2 cellular contexts compared by ENCODE assay signal in genomic region chr20:44477151-44477550, GRCh38.
TF ChIP-seq lines count a peak whose summit lies in the region.

No MANE protein-coding gene starts in this region.

TF ChIP-seq in IMR-90, 13 proteins besides CTCF, POLR2A, EP300 and RAD21:
- TF ChIP-seq CHD1 (IDR thresholded peaks at IDR 0.05; ENCODE audit: low read depth, low read length) (no peak), RCOR1 (IDR thresholded peaks at IDR 0.05; ENCODE audit: insufficient replicate concordance, low read length) (no peak), CEBPB (IDR thresholded peaks at IDR 0.05; ENCODE audit: low read depth, low read length) (no peak), MAZ (IDR thresholded peaks at IDR 0.05; ENCODE audit: borderline replicate concordance, low read depth, low read length) (no peak), MAFK (IDR thresholded peaks at IDR 0.05; ENCODE audit: low read depth, low read length) (no peak), NFE2L2 (IDR thresholded peaks at IDR 0.05; ENCODE audit: low read depth, low read length) (no peak), SMC3 (IDR thresholded peaks at IDR 0.05; ENCODE audit: low read depth, low read length) (no peak), RFX5 (IDR thresholded peaks at IDR 0.05; ENCODE audit: low read depth, low read length) (no peak), MXI1 (IDR thresholded peaks at IDR 0.05; ENCODE audit: borderline replicate concordance, low read depth, low read length) (no peak), ELK1 (IDR thresholded peaks at IDR 0.05; ENCODE audit: borderline replicate concordance, low read depth, low read length) (no peak), FOS (IDR thresholded peaks at IDR 0.05; ENCODE audit: low read depth, low read length) (no peak), BHLHE40 (IDR thresholded peaks at IDR 0.05; ENCODE audit: low read depth, low read length) (no peak)
- TF ChIP-seq, protein P1, sequence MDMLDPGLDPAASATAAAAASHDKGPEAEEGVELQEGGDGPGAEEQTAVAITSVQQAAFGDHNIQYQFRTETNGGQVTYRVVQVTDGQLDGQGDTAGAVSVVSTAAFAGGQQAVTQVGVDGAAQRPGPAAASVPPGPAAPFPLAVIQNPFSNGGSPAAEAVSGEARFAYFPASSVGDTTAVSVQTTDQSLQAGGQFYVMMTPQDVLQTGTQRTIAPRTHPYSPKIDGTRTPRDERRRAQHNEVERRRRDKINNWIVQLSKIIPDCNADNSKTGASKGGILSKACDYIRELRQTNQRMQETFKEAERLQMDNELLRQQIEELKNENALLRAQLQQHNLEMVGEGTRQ (IDR thresholded peaks at IDR 0.05; ENCODE audit: low read depth, low read length), result no peak

TF ChIP-seq in neural cell, 6 proteins besides CTCF, POLR2A, EP300 and RAD21:
- no peak for TF ChIP-seq TAF1 (IDR thresholded peaks at IDR 0.05; ENCODE audit: low read depth)
- TF ChIP-seq POLR2AphosphoS5 (IDR thresholded peaks at IDR 0.05), result no peak
- no peak for TF ChIP-seq MXI1 (conservative IDR thresholded peaks at IDR 0.05; ENCODE audit: poor library complexity, severe bottlenecking)
- no peak for TF ChIP-seq SMC3 (conservative IDR thresholded peaks at IDR 0.05; ENCODE audit: poor library complexity)
- TF ChIP-seq, protein P2, sequence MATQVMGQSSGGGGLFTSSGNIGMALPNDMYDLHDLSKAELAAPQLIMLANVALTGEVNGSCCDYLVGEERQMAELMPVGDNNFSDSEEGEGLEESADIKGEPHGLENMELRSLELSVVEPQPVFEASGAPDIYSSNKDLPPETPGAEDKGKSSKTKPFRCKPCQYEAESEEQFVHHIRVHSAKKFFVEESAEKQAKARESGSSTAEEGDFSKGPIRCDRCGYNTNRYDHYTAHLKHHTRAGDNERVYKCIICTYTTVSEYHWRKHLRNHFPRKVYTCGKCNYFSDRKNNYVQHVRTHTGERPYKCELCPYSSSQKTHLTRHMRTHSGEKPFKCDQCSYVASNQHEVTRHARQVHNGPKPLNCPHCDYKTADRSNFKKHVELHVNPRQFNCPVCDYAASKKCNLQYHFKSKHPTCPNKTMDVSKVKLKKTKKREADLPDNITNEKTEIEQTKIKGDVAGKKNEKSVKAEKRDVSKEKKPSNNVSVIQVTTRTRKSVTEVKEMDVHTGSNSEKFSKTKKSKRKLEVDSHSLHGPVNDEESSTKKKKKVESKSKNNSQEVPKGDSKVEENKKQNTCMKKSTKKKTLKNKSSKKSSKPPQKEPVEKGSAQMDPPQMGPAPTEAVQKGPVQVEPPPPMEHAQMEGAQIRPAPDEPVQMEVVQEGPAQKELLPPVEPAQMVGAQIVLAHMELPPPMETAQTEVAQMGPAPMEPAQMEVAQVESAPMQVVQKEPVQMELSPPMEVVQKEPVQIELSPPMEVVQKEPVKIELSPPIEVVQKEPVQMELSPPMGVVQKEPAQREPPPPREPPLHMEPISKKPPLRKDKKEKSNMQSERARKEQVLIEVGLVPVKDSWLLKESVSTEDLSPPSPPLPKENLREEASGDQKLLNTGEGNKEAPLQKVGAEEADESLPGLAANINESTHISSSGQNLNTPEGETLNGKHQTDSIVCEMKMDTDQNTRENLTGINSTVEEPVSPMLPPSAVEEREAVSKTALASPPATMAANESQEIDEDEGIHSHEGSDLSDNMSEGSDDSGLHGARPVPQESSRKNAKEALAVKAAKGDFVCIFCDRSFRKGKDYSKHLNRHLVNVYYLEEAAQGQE (IDR thresholded peaks at IDR 0.05; ENCODE audit: borderline replicate concordance), result no peak
